Comparison of ENCODE assay signal across 11 cellular contexts in the genomic region with DNA sequence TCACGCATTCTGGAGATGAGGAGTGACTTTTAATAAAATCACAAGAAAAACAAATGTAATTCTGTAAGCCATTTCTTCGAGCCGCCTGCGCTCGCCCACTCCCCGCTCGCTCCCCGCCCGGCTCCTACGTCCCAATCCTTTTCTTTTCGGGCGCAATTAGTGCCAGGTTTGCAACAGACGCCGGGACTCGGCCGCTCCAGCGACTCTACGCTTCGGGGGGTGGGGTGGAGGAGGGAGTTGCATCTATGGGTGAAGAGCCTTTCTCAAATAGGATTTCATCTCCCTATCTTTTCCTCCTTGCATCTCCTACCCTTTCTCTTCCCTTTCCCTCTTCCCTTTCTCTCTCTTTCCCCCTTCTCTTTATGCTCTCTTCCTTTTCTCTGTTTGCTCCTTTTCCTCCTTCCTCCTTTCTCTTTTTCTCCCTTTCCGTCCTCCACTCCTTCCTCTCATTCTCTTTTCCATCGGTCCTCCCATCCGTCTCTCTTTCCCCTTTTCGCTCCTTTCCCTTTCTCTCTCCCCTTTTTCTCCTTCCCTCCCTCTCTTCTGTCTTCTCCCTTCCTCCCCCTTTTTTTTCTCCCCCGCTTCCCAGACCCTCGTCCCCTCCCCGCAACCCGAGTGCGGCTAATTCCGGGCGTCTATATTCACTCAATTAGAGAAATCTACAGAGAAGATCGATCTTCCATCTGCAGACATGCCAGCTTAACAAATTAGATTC. TPM values are rescaled to one million over a fixed set of nuclear protein-coding genes. Genes with fewer than 3 reads are reported as not detected.
DNase-seq lines count a peak whose midpoint lies in the region; ATAC-seq and TF ChIP-seq lines count a peak whose summit lies in the region.
"Had no signal": no experiment of that assay in that cellular context is flagged by ENCODE, and none has a peak within 500 bp of the region (broad histone marks: within the 10 kb centered on the region; RNA-seq: fewer than 3 reads in every experiment).

No MANE protein-coding gene starts in this region.

- H3K36me3 ChIP-seq in esophagus muscularis mucosa (no peaks in the 10 kb centered on the region), thoracic aorta (no peaks in the 10 kb centered on the region)

- CTCF ChIA-PET in activated naive CD4-positive, alpha-beta T cell treated with anti-CD3 and anti-CD28 coated beads, Interleukin-2, amount 10 ng/mL, durations not matched to agents 7 days and 5 days (lab: Charles Lee) = no interaction called here

- peaks cover 94% of the 10 kb centered on the region for H3K27me3 Mint-ChIP-seq in activated naive CD4-positive, alpha-beta T cell treated with anti-CD3 and anti-CD28 coated beads, Interleukin-2, amount 10 ng/mL, durations not matched to agents 7 days and 5 days

- intact Hi-C loops in esophagus muscularis mucosa (cut with DNase I) = loop anchor here (10.0 kb wide), 2 partner anchors 130 to 360 kb away; partner anchors contain the start of gene TBCA

- WGBS in esophagus muscularis mucosa = 11% methylated on average over 31 of the region's 31 CpGs

- H3K36me3 Mint-ChIP-seq in activated naive CD4-positive, alpha-beta T cell treated with anti-CD3 and anti-CD28 coated beads, Interleukin-2, amount 10 ng/mL, durations not matched to agents 7 days and 5 days = peaks cover 5% of the 10 kb centered on the region

- no peaks in the 10 kb centered on the region for H3K9me3 ChIP-seq in esophagus muscularis mucosa
- H3K9me3 ChIP-seq in thoracic aorta = no peaks in the 10 kb centered on the region

- H3K4me3 Mint-ChIP-seq in activated naive CD4-positive, alpha-beta T cell treated with anti-CD3 and anti-CD28 coated beads, Interleukin-2, amount 10 ng/mL, durations not matched to agents 7 days and 5 days = peak overlapping the region; percentile 14

- no peak for DNase-seq in activated naive CD4-positive, alpha-beta T cell treated with anti-CD3 and anti-CD28 coated beads, Interleukin-2, amount 10 ng/mL, durations not matched to agents 7 days and 5 days
- no peak for DNase-seq in activated naive CD4-positive, alpha-beta T cell (lab: John Stamatoyannopoulos, UW)
- DNase-seq in NCI-H69 (lab: John Stamatoyannopoulos, UW) (peak; percentile 85), esophagus muscularis mucosa (ENCODE audit: extremely low spot score) (no peak), thoracic aorta (ENCODE audit: low spot score) (no peak), foreskin keratinocyte (no peak)
- DNase-seq: aorta had no signal

- TF ChIP-seq CTCF in esophagus muscularis mucosa (IDR thresholded peaks at IDR 0.05) (no peak), thoracic aorta (IDR thresholded peaks at IDR 0.05) (no peak), foreskin keratinocyte (conservative IDR thresholded peaks at IDR 0.05) (no peak)

- H3K27me3 ChIP-seq in esophagus muscularis mucosa = peaks cover 0 to 84% (median 59%) of the 10 kb centered on the region in 4 donors
- H3K27me3 ChIP-seq in thoracic aorta (replicated peaks; ENCODE audit: insufficient read depth) = peaks cover 27% of the 10 kb centered on the region
- H3K27me3 ChIP-seq in foreskin keratinocyte = peaks cover 99% of the 10 kb centered on the region

- H3K27ac ChIP-seq in esophagus muscularis mucosa (replicated peaks in 1 of 4) (no peak overlapping the region), thoracic aorta (peak overlapping the region in 1 of 2 donors; percentile 32), foreskin keratinocyte (no peak overlapping the region)
- H3K27ac ChIP-seq: GM23248 had no signal

- no peak for TF ChIP-seq POLR2A in esophagus muscularis mucosa (IDR thresholded peaks at IDR 0.05; ENCODE audit: low read depth)

- peaks cover 17% of the 10 kb centered on the region for H3K4me1 Mint-ChIP-seq in activated naive CD4-positive, alpha-beta T cell treated with anti-CD3 and anti-CD28 coated beads, Interleukin-2, amount 10 ng/mL, durations not matched to agents 7 days and 5 days

- H3K4me3 ChIP-seq in esophagus muscularis mucosa (peak overlapping the region in 3 of 4 donors; percentile 38 to 57 (median 39)), thoracic aorta (peak overlapping the region; percentile 53)

- peak overlapping the region; percentile 78 for H3K27ac Mint-ChIP-seq in activated naive CD4-positive, alpha-beta T cell treated with anti-CD3 and anti-CD28 coated beads, Interleukin-2, amount 10 ng/mL, durations not matched to agents 7 days and 5 days

- ATAC-seq in thoracic aorta (ENCODE audit: insufficient number of reproducible peaks, low FRiP score, low read depth) (no peak), HG03095 (IDR thresholded peaks at IDR 0.05; ENCODE audit: unreplicated experiment) (no peak), HG03045 (IDR thresholded peaks at IDR 0.05; ENCODE audit: unreplicated experiment) (no peak), foreskin keratinocyte (no peak)

- H3K4me1 ChIP-seq in esophagus muscularis mucosa (peaks cover 25 to 45% (median 36%) of the 10 kb centered on the region in 4 donors), thoracic aorta (ENCODE audit: control insufficient read depth in 1 of 2, low read depth in 2 of 2) (peaks cover 8 to 16% of the 10 kb centered on the region in 2 donors), foreskin keratinocyte (no peaks in the 10 kb centered on the region)

- no peaks in the 10 kb centered on the region for H3K9me3 Mint-ChIP-seq in activated naive CD4-positive, alpha-beta T cell treated with anti-CD3 and anti-CD28 coated beads, Interleukin-2, amount 10 ng/mL, durations not matched to agents 7 days and 5 days

- TF ChIP-seq EP300 in esophagus muscularis mucosa (IDR thresholded peaks at IDR 0.05) = no peak

RNA-seq across cellular contexts. Expression of gene OTP, which starts 6.1 kb away (rescaled TPM):
- total RNA-seq in esophagus muscularis mucosa (not detected), thoracic aorta (not detected), foreskin keratinocyte (not detected in 2 replicates)
- polyA plus RNA-seq in foreskin keratinocyte = not detected in 2 replicates
- total RNA-seq: aorta, GM23248, omental fat pad had no signal
- polyA plus RNA-seq: aorta, GM23248 had no signal
